Comparison of ENCODE assay signal across 1 cellular context in the genomic region with DNA sequence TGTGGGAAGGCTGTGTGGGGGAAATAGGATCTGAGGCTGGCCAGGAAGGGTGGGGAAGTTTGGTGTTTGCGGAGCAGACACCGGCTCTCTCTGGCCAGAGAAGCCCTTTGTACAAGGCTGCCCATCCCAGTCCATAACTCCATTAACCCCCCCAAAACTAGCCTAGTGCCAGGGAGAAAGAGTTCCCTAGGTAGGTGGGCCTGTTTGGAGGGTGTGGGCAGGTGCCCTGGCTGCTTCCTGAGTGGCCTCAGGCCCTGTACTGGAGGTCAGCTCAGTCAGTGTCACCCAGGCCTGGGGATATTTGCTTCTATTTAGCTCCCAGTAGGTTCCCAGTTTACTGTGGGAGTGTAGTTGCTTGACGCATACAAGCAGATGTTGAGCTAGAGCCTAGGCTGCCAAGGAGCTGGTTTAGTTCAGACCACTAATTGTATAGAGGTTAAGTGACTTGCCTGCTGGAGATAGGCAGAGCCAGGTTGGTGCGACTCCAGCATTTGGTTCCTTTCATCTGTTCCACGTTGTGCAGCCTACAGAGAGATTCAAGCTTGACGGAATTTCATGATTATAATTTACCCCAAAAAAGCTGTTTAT.
TF ChIP-seq lines count a peak whose summit lies in the region.

No MANE protein-coding gene starts in this region.

TF ChIP-seq in HepG2, 621 proteins besides CTCF, POLR2A, EP300 and RAD21 (continued from another document and continues in another):
- TF ChIP-seq, protein P1, sequence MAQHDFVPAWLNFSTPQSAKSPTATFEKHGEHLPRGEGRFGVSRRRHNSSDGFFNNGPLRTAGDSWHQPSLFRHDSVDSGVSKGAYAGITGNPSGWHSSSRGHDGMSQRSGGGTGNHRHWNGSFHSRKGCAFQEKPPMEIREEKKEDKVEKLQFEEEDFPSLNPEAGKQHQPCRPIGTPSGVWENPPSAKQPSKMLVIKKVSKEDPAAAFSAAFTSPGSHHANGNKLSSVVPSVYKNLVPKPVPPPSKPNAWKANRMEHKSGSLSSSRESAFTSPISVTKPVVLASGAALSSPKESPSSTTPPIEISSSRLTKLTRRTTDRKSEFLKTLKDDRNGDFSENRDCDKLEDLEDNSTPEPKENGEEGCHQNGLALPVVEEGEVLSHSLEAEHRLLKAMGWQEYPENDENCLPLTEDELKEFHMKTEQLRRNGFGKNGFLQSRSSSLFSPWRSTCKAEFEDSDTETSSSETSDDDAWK (CRISPR knock-in tag; IDR thresholded peaks at IDR 0.05), result no peak
- TF ChIP-seq ZFY (CRISPR knock-in tag; IDR thresholded peaks at IDR 0.05) (peak; percentile 18; the same call in 1 of the 2 replicates), TBX3 (IDR thresholded peaks at IDR 0.05; ENCODE audit: borderline replicate concordance) (no peak), REL (CRISPR knock-in tag; conservative IDR thresholded peaks at IDR 0.05) (no peak), ZNF879 (CRISPR knock-in tag; IDR thresholded peaks at IDR 0.05) (no peak), HNRNPUL1 (IDR thresholded peaks at IDR 0.05; ENCODE audit: low read depth, low read length) (no peak), ZNF136 (CRISPR knock-in tag; IDR thresholded peaks at IDR 0.05; ENCODE audit: low read depth) (0 out of 2 replicates have a peak, but pooled peaks have one; percentile 27), TRIM24 (CRISPR knock-in tag; IDR thresholded peaks at IDR 0.05) (no peak), RORA (CRISPR knock-in tag; IDR thresholded peaks at IDR 0.05) (no peak), ZNF768 (CRISPR knock-in tag; IDR thresholded peaks at IDR 0.05) (no peak), NR2C2 (CRISPR knock-in tag; IDR thresholded peaks at IDR 0.05; ENCODE audit: borderline replicate concordance) (no peak), KDM2A (CRISPR knock-in tag; IDR thresholded peaks at IDR 0.05; ENCODE audit: borderline replicate concordance, low read depth) (no peak), HES4 (CRISPR knock-in tag; IDR thresholded peaks at IDR 0.05; ENCODE audit: borderline replicate concordance) (no peak), ZNF766 (CRISPR knock-in tag; IDR thresholded peaks at IDR 0.05; ENCODE audit: borderline replicate concordance) (no peak), MBNL3 (CRISPR knock-in tag; conservative IDR thresholded peaks at IDR 0.05) (no peak), MTF2 (CRISPR knock-in tag; IDR thresholded peaks at IDR 0.05; ENCODE audit: borderline replicate concordance) (no peak), SAFB2 (CRISPR knock-in tag; IDR thresholded peaks at IDR 0.05; ENCODE audit: borderline replicate concordance, low read depth) (no peak), ZNF441 (CRISPR knock-in tag; IDR thresholded peaks at IDR 0.05; ENCODE audit: borderline replicate concordance) (no peak), ZNF780A (CRISPR knock-in tag; IDR thresholded peaks at IDR 0.05) (no peak), KDM5B (CRISPR knock-in tag; IDR thresholded peaks at IDR 0.05; ENCODE audit: borderline replicate concordance) (0 out of 2 replicates have a peak, but pooled peaks have one; percentile 45)
- TF ChIP-seq, protein P2, sequence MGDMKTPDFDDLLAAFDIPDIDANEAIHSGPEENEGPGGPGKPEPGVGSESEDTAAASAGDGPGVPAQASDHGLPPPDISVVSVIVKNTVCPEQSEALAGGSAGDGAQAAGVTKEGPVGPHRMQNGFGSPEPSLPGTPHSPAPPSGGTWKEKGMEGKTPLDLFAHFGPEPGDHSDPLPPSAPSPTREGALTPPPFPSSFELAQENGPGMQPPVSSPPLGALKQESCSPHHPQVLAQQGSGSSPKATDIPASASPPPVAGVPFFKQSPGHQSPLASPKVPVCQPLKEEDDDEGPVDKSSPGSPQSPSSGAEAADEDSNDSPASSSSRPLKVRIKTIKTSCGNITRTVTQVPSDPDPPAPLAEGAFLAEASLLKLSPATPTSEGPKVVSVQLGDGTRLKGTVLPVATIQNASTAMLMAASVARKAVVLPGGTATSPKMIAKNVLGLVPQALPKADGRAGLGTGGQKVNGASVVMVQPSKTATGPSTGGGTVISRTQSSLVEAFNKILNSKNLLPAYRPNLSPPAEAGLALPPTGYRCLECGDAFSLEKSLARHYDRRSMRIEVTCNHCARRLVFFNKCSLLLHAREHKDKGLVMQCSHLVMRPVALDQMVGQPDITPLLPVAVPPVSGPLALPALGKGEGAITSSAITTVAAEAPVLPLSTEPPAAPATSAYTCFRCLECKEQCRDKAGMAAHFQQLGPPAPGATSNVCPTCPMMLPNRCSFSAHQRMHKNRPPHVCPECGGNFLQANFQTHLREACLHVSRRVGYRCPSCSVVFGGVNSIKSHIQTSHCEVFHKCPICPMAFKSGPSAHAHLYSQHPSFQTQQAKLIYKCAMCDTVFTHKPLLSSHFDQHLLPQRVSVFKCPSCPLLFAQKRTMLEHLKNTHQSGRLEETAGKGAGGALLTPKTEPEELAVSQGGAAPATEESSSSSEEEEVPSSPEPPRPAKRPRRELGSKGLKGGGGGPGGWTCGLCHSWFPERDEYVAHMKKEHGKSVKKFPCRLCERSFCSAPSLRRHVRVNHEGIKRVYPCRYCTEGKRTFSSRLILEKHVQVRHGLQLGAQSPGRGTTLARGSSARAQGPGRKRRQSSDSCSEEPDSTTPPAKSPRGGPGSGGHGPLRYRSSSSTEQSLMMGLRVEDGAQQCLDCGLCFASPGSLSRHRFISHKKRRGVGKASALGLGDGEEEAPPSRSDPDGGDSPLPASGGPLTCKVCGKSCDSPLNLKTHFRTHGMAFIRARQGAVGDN (CRISPR knock-in tag; IDR thresholded peaks at IDR 0.05), result peak; percentile 72
- TF ChIP-seq, protein P3, sequence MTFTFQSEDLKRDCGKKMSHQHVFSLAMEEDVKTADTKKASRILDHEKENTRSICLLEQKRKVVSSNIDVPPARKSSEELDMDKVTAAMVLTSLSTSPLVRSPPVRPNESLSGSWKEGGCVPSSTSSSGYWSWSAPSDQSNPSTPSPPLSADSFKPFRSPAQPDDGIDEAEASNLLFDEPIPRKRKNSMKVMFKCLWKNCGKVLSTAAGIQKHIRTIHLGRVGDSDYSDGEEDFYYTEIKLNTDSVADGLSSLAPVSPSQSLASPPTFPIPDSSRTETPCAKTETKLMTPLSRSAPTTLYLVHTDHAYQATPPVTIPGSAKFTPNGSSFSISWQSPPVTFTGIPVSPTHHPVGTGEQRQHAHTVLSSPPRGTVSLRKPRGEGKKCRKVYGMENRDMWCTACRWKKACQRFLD (CRISPR knock-in tag; IDR thresholded peaks at IDR 0.05; ENCODE audit: borderline replicate concordance), result no peak
- TF ChIP-seq, protein P4, sequence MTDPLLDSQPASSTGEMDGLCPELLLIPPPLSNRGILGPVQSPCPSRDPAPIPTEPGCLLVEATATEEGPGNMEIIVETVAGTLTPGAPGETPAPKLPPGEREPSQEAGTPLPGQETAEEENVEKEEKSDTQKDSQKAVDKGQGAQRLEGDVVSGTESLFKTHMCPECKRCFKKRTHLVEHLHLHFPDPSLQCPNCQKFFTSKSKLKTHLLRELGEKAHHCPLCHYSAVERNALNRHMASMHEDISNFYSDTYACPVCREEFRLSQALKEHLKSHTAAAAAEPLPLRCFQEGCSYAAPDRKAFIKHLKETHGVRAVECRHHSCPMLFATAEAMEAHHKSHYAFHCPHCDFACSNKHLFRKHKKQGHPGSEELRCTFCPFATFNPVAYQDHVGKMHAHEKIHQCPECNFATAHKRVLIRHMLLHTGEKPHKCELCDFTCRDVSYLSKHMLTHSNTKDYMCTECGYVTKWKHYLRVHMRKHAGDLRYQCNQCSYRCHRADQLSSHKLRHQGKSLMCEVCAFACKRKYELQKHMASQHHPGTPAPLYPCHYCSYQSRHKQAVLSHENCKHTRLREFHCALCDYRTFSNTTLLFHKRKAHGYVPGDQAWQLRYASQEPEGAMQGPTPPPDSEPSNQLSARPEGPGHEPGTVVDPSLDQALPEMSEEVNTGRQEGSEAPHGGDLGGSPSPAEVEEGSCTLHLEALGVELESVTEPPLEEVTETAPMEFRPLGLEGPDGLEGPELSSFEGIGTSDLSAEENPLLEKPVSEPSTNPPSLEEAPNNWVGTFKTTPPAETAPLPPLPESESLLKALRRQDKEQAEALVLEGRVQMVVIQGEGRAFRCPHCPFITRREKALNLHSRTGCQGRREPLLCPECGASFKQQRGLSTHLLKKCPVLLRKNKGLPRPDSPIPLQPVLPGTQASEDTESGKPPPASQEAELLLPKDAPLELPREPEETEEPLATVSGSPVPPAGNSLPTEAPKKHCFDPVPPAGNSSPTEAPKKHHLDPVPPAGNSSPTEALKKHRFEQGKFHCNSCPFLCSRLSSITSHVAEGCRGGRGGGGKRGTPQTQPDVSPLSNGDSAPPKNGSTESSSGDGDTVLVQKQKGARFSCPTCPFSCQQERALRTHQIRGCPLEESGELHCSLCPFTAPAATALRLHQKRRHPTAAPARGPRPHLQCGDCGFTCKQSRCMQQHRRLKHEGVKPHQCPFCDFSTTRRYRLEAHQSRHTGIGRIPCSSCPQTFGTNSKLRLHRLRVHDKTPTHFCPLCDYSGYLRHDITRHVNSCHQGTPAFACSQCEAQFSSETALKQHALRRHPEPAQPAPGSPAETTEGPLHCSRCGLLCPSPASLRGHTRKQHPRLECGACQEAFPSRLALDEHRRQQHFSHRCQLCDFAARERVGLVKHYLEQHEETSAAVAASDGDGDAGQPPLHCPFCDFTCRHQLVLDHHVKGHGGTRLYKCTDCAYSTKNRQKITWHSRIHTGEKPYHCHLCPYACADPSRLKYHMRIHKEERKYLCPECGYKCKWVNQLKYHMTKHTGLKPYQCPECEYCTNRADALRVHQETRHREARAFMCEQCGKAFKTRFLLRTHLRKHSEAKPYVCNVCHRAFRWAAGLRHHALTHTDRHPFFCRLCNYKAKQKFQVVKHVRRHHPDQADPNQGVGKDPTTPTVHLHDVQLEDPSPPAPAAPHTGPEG (CRISPR knock-in tag; IDR thresholded peaks at IDR 0.05), result no peak
- TF ChIP-seq, protein P5, sequence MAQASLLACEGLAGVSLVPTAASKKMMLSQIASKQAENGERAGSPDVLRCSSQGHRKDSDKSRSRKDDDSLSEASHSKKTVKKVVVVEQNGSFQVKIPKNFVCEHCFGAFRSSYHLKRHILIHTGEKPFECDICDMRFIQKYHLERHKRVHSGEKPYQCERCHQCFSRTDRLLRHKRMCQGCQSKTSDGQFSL (CRISPR knock-in tag; IDR thresholded peaks at IDR 0.05), result 0 out of 2 replicates have a peak, but pooled peaks have one; percentile 17
- TF ChIP-seq, protein P6, sequence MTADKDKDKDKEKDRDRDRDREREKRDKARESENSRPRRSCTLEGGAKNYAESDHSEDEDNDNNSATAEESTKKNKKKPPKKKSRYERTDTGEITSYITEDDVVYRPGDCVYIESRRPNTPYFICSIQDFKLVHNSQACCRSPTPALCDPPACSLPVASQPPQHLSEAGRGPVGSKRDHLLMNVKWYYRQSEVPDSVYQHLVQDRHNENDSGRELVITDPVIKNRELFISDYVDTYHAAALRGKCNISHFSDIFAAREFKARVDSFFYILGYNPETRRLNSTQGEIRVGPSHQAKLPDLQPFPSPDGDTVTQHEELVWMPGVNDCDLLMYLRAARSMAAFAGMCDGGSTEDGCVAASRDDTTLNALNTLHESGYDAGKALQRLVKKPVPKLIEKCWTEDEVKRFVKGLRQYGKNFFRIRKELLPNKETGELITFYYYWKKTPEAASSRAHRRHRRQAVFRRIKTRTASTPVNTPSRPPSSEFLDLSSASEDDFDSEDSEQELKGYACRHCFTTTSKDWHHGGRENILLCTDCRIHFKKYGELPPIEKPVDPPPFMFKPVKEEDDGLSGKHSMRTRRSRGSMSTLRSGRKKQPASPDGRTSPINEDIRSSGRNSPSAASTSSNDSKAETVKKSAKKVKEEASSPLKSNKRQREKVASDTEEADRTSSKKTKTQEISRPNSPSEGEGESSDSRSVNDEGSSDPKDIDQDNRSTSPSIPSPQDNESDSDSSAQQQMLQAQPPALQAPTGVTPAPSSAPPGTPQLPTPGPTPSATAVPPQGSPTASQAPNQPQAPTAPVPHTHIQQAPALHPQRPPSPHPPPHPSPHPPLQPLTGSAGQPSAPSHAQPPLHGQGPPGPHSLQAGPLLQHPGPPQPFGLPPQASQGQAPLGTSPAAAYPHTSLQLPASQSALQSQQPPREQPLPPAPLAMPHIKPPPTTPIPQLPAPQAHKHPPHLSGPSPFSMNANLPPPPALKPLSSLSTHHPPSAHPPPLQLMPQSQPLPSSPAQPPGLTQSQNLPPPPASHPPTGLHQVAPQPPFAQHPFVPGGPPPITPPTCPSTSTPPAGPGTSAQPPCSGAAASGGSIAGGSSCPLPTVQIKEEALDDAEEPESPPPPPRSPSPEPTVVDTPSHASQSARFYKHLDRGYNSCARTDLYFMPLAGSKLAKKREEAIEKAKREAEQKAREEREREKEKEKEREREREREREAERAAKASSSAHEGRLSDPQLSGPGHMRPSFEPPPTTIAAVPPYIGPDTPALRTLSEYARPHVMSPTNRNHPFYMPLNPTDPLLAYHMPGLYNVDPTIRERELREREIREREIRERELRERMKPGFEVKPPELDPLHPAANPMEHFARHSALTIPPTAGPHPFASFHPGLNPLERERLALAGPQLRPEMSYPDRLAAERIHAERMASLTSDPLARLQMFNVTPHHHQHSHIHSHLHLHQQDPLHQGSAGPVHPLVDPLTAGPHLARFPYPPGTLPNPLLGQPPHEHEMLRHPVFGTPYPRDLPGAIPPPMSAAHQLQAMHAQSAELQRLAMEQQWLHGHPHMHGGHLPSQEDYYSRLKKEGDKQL (CRISPR knock-in tag; IDR thresholded peaks at IDR 0.05; ENCODE audit: low read depth), result no peak
- TF ChIP-seq, protein P7, sequence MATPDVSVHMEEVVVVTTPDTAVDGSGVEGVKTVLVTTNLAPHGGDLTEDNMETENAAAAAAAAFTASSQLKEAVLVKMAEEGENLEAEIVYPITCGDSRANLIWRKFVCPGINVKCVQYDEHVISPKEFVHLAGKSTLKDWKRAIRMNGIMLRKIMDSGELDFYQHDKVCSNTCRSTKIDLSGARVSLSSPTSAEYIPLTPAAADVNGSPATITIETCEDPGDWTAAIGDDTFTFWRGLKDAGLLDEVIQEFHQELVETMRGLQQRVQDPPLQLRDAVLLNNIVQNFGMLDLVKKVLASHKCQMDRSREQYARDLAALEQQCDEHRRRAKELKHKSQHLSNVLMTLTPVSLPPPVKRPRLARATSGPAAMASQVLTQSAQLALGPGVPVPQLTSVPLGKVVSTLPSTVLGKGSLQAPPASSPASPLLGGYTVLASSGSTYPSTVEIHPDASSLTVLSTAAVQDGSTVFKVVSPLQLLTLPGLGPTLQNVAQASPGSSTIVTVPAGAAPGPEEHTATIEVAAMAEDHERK (CRISPR knock-in tag; IDR thresholded peaks at IDR 0.05; ENCODE audit: low read depth), result no peak
- TF ChIP-seq, protein P8, sequence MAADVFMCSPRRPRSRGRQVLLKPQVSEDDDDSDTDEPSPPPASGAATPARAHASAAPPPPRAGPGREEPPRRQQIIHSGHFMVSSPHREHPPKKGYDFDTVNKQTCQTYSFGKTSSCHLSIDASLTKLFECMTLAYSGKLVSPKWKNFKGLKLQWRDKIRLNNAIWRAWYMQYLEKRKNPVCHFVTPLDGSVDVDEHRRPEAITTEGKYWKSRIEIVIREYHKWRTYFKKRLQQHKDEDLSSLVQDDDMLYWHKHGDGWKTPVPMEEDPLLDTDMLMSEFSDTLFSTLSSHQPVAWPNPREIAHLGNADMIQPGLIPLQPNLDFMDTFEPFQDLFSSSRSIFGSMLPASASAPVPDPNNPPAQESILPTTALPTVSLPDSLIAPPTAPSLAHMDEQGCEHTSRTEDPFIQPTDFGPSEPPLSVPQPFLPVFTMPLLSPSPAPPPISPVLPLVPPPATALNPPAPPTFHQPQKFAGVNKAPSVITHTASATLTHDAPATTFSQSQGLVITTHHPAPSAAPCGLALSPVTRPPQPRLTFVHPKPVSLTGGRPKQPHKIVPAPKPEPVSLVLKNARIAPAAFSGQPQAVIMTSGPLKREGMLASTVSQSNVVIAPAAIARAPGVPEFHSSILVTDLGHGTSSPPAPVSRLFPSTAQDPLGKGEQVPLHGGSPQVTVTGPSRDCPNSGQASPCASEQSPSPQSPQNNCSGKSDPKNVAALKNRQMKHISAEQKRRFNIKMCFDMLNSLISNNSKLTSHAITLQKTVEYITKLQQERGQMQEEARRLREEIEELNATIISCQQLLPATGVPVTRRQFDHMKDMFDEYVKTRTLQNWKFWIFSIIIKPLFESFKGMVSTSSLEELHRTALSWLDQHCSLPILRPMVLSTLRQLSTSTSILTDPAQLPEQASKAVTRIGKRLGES (CRISPR knock-in tag; IDR thresholded peaks at IDR 0.05; ENCODE audit: borderline replicate concordance), result no peak
